Comparison of ENCODE assay signal across 10 cellular contexts in genomic region chr17:4229627-4230026, GRCh38. TPM values are rescaled to one million over a fixed set of nuclear protein-coding genes. Genes with fewer than 3 reads are reported as not detected.
DNase-seq lines count a peak whose midpoint lies in the region; ATAC-seq, FAIRE-seq and TF ChIP-seq lines count a peak whose summit lies in the region.
"Had no signal": no experiment of that assay in that cellular context is flagged by ENCODE, and none has a peak within 500 bp of the region (broad histone marks: within the 10 kb centered on the region; RNA-seq: fewer than 3 reads in every experiment).

No MANE protein-coding gene starts in this region.

- H3K27me3 Mint-ChIP-seq in brain, result no peaks in the 10 kb centered on the region

- no peaks in the 10 kb centered on the region for H3K9me3 ChIP-seq in stomach smooth muscle (ENCODE audit: control insufficient read depth in 2 of 2, low read length in 2 of 2)

- H3K4me1 Mint-ChIP-seq in brain, result peaks cover 34% of the 10 kb centered on the region

- H3K4me1 ChIP-seq in stomach smooth muscle (ENCODE audit: control insufficient read depth, insufficient read depth, low read length), result peaks cover 32% of the 10 kb centered on the region

- TF ChIP-seq POLR2A in H54 (IDR thresholded peaks at IDR 0.05; ENCODE audit: low read depth, low read length), result no peak

- H3K9me3 Mint-ChIP-seq in brain, result no peaks in the 10 kb centered on the region
- H3K9me3 Mint-ChIP-seq: T-helper 1 cell treated with Interleukin-12 subunit alpha and Interleukin-12 subunit beta and Interleukin-4 antibody, amounts not matched to agents 30 μg/mL and 1 μg/mL, for 36 hours had no signal

- no peaks in the 10 kb centered on the region for H3K27me3 ChIP-seq in stomach smooth muscle (ENCODE audit: control insufficient read depth in 1 of 2, insufficient read depth in 2 of 2, low read length in 2 of 2)

- H3K4me3 ChIP-seq in stomach smooth muscle (ENCODE audit: low read length in 2 of 2), result peak overlapping the region; percentile 36 to 62

- H3K9ac ChIP-seq in stomach smooth muscle (ENCODE audit: low read length in 2 of 2), result peak overlapping the region; percentile 37 to 66

- H3K36me3 ChIP-seq in stomach smooth muscle (ENCODE audit: control insufficient read depth in 2 of 2, insufficient read depth in 2 of 2, low read length in 2 of 2), result peaks cover 0 to 3% of the 10 kb centered on the region in 2 donors

- peak overlapping the region in 4 of 5 experiments; percentile 63 to 98 (median 92) for H3K27ac Mint-ChIP-seq in brain
- H3K27ac Mint-ChIP-seq: T-helper 1 cell treated with Interleukin-12 subunit alpha and Interleukin-12 subunit beta and Interleukin-4 antibody, amounts not matched to agents 30 μg/mL and 1 μg/mL, for 36 hours had no signal

- FAIRE-seq in H54 (lab: Jason Lieb, UNC), result no peak

- H3K4me3 Mint-ChIP-seq in brain, result peak overlapping the region in 3 of 5 experiments; percentile 39 to 41 (median 40)
- H3K4me3 Mint-ChIP-seq: T-helper 1 cell treated with Interleukin-12 subunit alpha and Interleukin-12 subunit beta and Interleukin-4 antibody, amounts not matched to agents 30 μg/mL and 1 μg/mL, for 36 hours had no signal

- DNase-seq in H54 (ENCODE audit: insufficient read length, low spot score) (peak; percentile 56), islet precursor cell (peak; percentile 87), AML-193 (lab: John Stamatoyannopoulos, UW) (no peak)
- no peak for DNase-seq in stimulated activated CD4-positive, alpha-beta T cell treated with anti-CD3 and anti-CD28 coated beads, Interleukin-4, amount 100 ng/mL, for 24 hours
- no peak for DNase-seq in stimulated activated CD4-positive, alpha-beta T cell treated with anti-CD3 and anti-CD28 coated beads, Interleukin-4, amount 100 ng/mL, for 4 hours
- DNase-seq: erythroblast had no signal

- no peak for TF ChIP-seq CTCF in brain (conservative IDR thresholded peaks at IDR 0.05)

- ATAC-seq in GM19395 (IDR thresholded peaks at IDR 0.05; ENCODE audit: unreplicated experiment), result no peak

- peak overlapping the region; percentile 94 for H3K27ac ChIP-seq in stomach smooth muscle (ENCODE audit: low read length)

- peaks cover 50% of the 10 kb centered on the region for H3K36me3 Mint-ChIP-seq in brain

RNA-seq across cellular contexts. Expression of gene ANKFY1, which starts 34.2 kb away (rescaled TPM):
- polyA plus RNA-seq in brain (ENCODE audit: insufficient read depth, low read depth, low replicate concordance), result 26.5 TPM

Comparison
In these comparisons a context has a peak if more than half of its experiments do, and no peak if none do; other contexts are left out.
1. DNase-seq: peak in H54 (single experiment) and islet precursor cell (single experiment); none in stimulated activated CD4-positive, alpha-beta T cell treated with anti-CD3 and anti-CD28 coated beads, Interleukin-4, amount 100 ng/mL, for 24 hours (single experiment), AML-193 (0 of 2) and stimulated activated CD4-positive, alpha-beta T cell treated with anti-CD3 and anti-CD28 coated beads, Interleukin-4, amount 100 ng/mL, for 4 hours (0 of 2).